ENCODE assay signal across 7 cellular contexts in genomic region chr20:47507275-47507981, GRCh38. TPM values are rescaled to one million over a fixed set of nuclear protein-coding genes. Genes with fewer than 3 reads are reported as not detected.
DNase-seq lines count a peak whose midpoint lies in the region; ATAC-seq and TF ChIP-seq lines count a peak whose summit lies in the region.
"Not testable (repeated sequence)": the region's sequence is repeated elsewhere in the genome, so short reads cannot be mapped to it uniquely, and the experiment has no call there.

No MANE protein-coding gene starts in this region.

- POLR2A ChIA-PET in GM10248 (lab: Yijun Ruan, JAX), result interaction anchor here (0.6 kb wide), 3 partner anchors 25 to 185 kb away, joined by 3 to 7 read pairs (median 3); no protein-coding TSS in a partner anchor
- POLR2A ChIA-PET in OCI-LY7 (lab: Charles Lee), result interaction anchor here (1.0 to 1.9 kb wide), 4 partner anchors 21 to 103 kb away, joined by 4 to 9 read pairs (median 6); no protein-coding TSS in a partner anchor
- POLR2A ChIA-PET in activated CD4-positive, alpha-beta T cell treated with anti-CD3 and anti-CD28 coated beads for 36 hours (lab: Charles Lee), result interaction anchor here (1.6 kb wide), 1 partner anchor 9 kb away, joined by 4 read pairs; no protein-coding TSS in a partner anchor
- POLR2A ChIA-PET in MCF 10A (lab: Yijun Ruan, JAX), result interaction anchor here (0.7 to 1.4 kb wide), 9 partner anchors 14 to 117 kb away, joined by 3 to 5 read pairs (median 3); no protein-coding TSS in a partner anchor

- intact Hi-C loops in OCI-LY7 (cut with micrococcal nuclease; ENCODE audit: unreplicated experiment); MCF 10A (cut with micrococcal nuclease): not testable (repeated sequence)
- intact Hi-C loops in activated CD4-positive, alpha-beta T cell treated with anti-CD3 and anti-CD28 coated beads for 36 hours (cut with DNase I, micrococcal nuclease), result loop anchor here in 1 of 2 experiments (10.0 kb wide), 1 partner anchor 1657 kb away; no protein-coding TSS in a partner anchor

- not testable (repeated sequence) for H2AFZ ChIP-seq in OCI-LY7 (ENCODE audit: low read length); neuronal stem cell (ENCODE audit: low read length)

- H3K27me3 Mint-ChIP-seq in activated CD4-positive, alpha-beta T cell treated with anti-CD3 and anti-CD28 coated beads for 36 hours; activated T-helper 17 cell treated with anti-CD3 and anti-CD28 coated beads, Interleukin-2, amount 50 U/mL, for 72 hours; MCF 10A (ENCODE audit: insufficient read depth, unreplicated experiment): not testable (repeated sequence)

- not testable (repeated sequence) for H2AK5ac ChIP-seq in neuronal stem cell (ENCODE audit: low read depth, low read length)

- CTCF ChIA-PET in GM10248 (lab: Yijun Ruan, JAX) (interaction anchor here (1.0 to 3.2 kb wide), 4 partner anchors 23 to 234 kb away, joined by 3 to 10 read pairs (median 4); no protein-coding TSS in a partner anchor), OCI-LY7 (lab: Charles Lee; ENCODE audit: unreplicated experiment) (interaction anchor here (1.0 kb wide), 1 partner anchor 62 kb away, joined by 3 read pairs; no protein-coding TSS in a partner anchor), MCF 10A (lab: Yijun Ruan, JAX) (interaction anchor here (1.2 to 1.3 kb wide), 2 partner anchors 9 to 123 kb away, joined by 4 read pairs; no protein-coding TSS in a partner anchor)
- CTCF ChIA-PET in activated CD4-positive, alpha-beta T cell treated with anti-CD3 and anti-CD28 coated beads for 36 hours (lab: Charles Lee), result interaction anchor here (0.8 to 2.4 kb wide), 5 partner anchors 9 to 123 kb away, joined by 3 to 7 read pairs (median 4); no protein-coding TSS in a partner anchor

- not testable (repeated sequence) for H4K91ac ChIP-seq in neuronal stem cell (ENCODE audit: low read depth, low read length, poor library complexity)

- H3K27ac Mint-ChIP-seq in activated CD4-positive, alpha-beta T cell treated with anti-CD3 and anti-CD28 coated beads for 36 hours, result peak overlapping the region; percentile 86
- H3K27ac Mint-ChIP-seq in activated T-helper 17 cell treated with anti-CD3 and anti-CD28 coated beads, Interleukin-2, amount 50 U/mL, for 72 hours, result peak overlapping the region; percentile 85
- peak overlapping the region; percentile 81 for H3K27ac Mint-ChIP-seq in MCF 10A (ENCODE audit: low read depth, unreplicated experiment)

- H3K27ac ChIP-seq in OCI-LY7 (ENCODE audit: low read depth, low read length, poor library complexity, severe bottlenecking), result peak overlapping the region; percentile 54
- H3K27ac ChIP-seq in neuronal stem cell (replicated peaks; ENCODE audit: low read length), result peak overlapping the region; percentile 59

- not testable (repeated sequence) for H2BK5ac ChIP-seq in neuronal stem cell (ENCODE audit: low read length)

- H3K4ac ChIP-seq in neuronal stem cell (ENCODE audit: low read length), result not testable (repeated sequence)

- H4K20me1 ChIP-seq in OCI-LY7 (ENCODE audit: insufficient read depth, low read length), result peaks cover 37% of the 10 kb centered on the region

- H3K4me1 ChIP-seq in OCI-LY7 (ENCODE audit: insufficient read depth, low read length, poor library complexity, severe bottlenecking) (peaks cover 57% of the 10 kb centered on the region), neuronal stem cell (ENCODE audit: control insufficient read depth in 2 of 2, insufficient read depth in 1 of 2, low read depth in 1 of 2, low read length in 2 of 2) (peaks cover 7 to 26% of the 10 kb centered on the region in 2 donors)

- not testable (repeated sequence) for H2BK120ac ChIP-seq in neuronal stem cell (ENCODE audit: low read depth, low read length)

- not testable (repeated sequence) for H3K27me3 ChIP-seq in neuronal stem cell (ENCODE audit: control insufficient read depth in 3 of 3, insufficient read depth in 3 of 3, low read depth in 1 of 3, low read length in 3 of 3)

- not testable (repeated sequence) for H4K8ac ChIP-seq in neuronal stem cell (ENCODE audit: low read depth, low read length)

- peaks cover 56% of the 10 kb centered on the region for H3K36me3 ChIP-seq in OCI-LY7 (ENCODE audit: insufficient read depth, low read length)
- not testable (repeated sequence) for H3K36me3 ChIP-seq in neuronal stem cell (replicated peaks in 1 of 2; ENCODE audit: control insufficient read depth in 2 of 2, insufficient read depth in 2 of 2, low read length in 2 of 2)

- H3K9me3 ChIP-seq in OCI-LY7 (ENCODE audit: low read length); neuronal stem cell (replicated peaks in 1 of 2; ENCODE audit: control insufficient read depth in 2 of 2, insufficient read depth in 1 of 2, low read depth in 1 of 2, low read length in 2 of 2): not testable (repeated sequence)

- H3K4me1 Mint-ChIP-seq in activated CD4-positive, alpha-beta T cell treated with anti-CD3 and anti-CD28 coated beads for 36 hours, result peaks cover 76% of the 10 kb centered on the region
- peaks cover 47% of the 10 kb centered on the region for H3K4me1 Mint-ChIP-seq in activated T-helper 17 cell treated with anti-CD3 and anti-CD28 coated beads, Interleukin-2, amount 50 U/mL, for 72 hours
- H3K4me1 Mint-ChIP-seq in MCF 10A (ENCODE audit: insufficient read depth, unreplicated experiment), result peaks cover 29% of the 10 kb centered on the region

- TF ChIP-seq CTCF in GM10248 (IDR thresholded peaks at IDR 0.05; ENCODE audit: control extremely low read depth, extremely low read depth, low read depth, missing control alignments); OCI-LY7 (conservative IDR thresholded peaks at IDR 0.05; ENCODE audit: low read length); MCF 10A (IDR thresholded peaks at IDR 0.05; ENCODE audit: unreplicated experiment): not testable (repeated sequence)

- H2BK15ac ChIP-seq in neuronal stem cell (ENCODE audit: low read length), result not testable (repeated sequence)

- not testable (repeated sequence) for H3K9me3 Mint-ChIP-seq in activated CD4-positive, alpha-beta T cell treated with anti-CD3 and anti-CD28 coated beads for 36 hours (ENCODE audit: low read depth); activated T-helper 17 cell treated with anti-CD3 and anti-CD28 coated beads, Interleukin-2, amount 50 U/mL, for 72 hours; MCF 10A (ENCODE audit: unreplicated experiment)

- peaks cover 54% of the 10 kb centered on the region for H3K36me3 Mint-ChIP-seq in activated CD4-positive, alpha-beta T cell treated with anti-CD3 and anti-CD28 coated beads for 36 hours (ENCODE audit: low read depth)
- peaks cover 75% of the 10 kb centered on the region for H3K36me3 Mint-ChIP-seq in activated T-helper 17 cell treated with anti-CD3 and anti-CD28 coated beads, Interleukin-2, amount 50 U/mL, for 72 hours (ENCODE audit: low read depth)
- H3K36me3 Mint-ChIP-seq in MCF 10A (ENCODE audit: insufficient read depth, unreplicated experiment), result peaks cover 18% of the 10 kb centered on the region

- H3K79me2 ChIP-seq in OCI-LY7 (ENCODE audit: insufficient read depth, low read depth, low read length), result peaks cover 100% of the 10 kb centered on the region

- no CpG with 5 or more reads among the region's 9 CpGs for WGBS in neuronal stem cell (ENCODE audit: extremely low coverage in 2 of 2, insufficient read length in 2 of 2, insufficient replicate concordance in 1 of 2), 2 donors

- BruUV-seq in OCI-LY7 (replicated peaks; lab: Mats Ljungman, UMichigan); MCF 10A (replicated peaks; lab: Mats Ljungman, UMichigan): not testable (repeated sequence)

- not testable (repeated sequence) for H3K23ac ChIP-seq in neuronal stem cell (ENCODE audit: low read depth, low read length, poor library complexity)

- H3K4me2 ChIP-seq in OCI-LY7 (ENCODE audit: low read length), result peak overlapping the region; percentile 74
- H3K4me2 ChIP-seq in neuronal stem cell (ENCODE audit: insufficient read depth, low read length, poor library complexity, severe bottlenecking), result not testable (repeated sequence)

- not testable (repeated sequence) for H3K9ac ChIP-seq in neuronal stem cell (ENCODE audit: low read depth, low read length, poor library complexity)

- peak overlapping the region; percentile 41 for H3K4me3 Mint-ChIP-seq in activated CD4-positive, alpha-beta T cell treated with anti-CD3 and anti-CD28 coated beads for 36 hours
- H3K4me3 Mint-ChIP-seq in activated T-helper 17 cell treated with anti-CD3 and anti-CD28 coated beads, Interleukin-2, amount 50 U/mL, for 72 hours, result peak overlapping the region; percentile 81
- H3K4me3 Mint-ChIP-seq in MCF 10A (ENCODE audit: unreplicated experiment), result not testable (repeated sequence)

- H3K14ac ChIP-seq in neuronal stem cell (ENCODE audit: low read length), result not testable (repeated sequence)

- ATAC-seq in HG02610 (IDR thresholded peaks at IDR 0.05; ENCODE audit: unreplicated experiment), result peak; percentile 53
- ATAC-seq in activated CD4-positive, alpha-beta T cell treated with anti-CD3 and anti-CD28 coated beads for 36 hours, result peak; percentile 31
- peak; percentile 75 for ATAC-seq in activated T-helper 17 cell treated with anti-CD3 and anti-CD28 coated beads, Interleukin-2, amount 50 U/mL, for 72 hours (replicated peaks)

- not testable (repeated sequence) for H3K79me1 ChIP-seq in neuronal stem cell (ENCODE audit: low read depth, low read length)

- not testable (repeated sequence) for H3K9me2 ChIP-seq in OCI-LY7 (ENCODE audit: insufficient read depth, low read length)

- not testable (repeated sequence) for H3K18ac ChIP-seq in neuronal stem cell (ENCODE audit: low read length)

- DNase-seq in GM10248 (ENCODE audit: extremely low spot score), result peak; percentile 32
- DNase-seq in OCI-LY7 (ENCODE audit: low spot score); activated CD4-positive, alpha-beta T cell treated with anti-CD3 and anti-CD28 coated beads for 36 hours; MCF 10A (ENCODE audit: unreplicated experiment); neuronal stem cell (ENCODE audit: low spot score): not testable (repeated sequence)

- H2BK12ac ChIP-seq in neuronal stem cell (ENCODE audit: low read length), result not testable (repeated sequence)

- H3K4me3 ChIP-seq in OCI-LY7 (ENCODE audit: low read depth, low read length, poor library complexity, severe bottlenecking), result peak overlapping the region; percentile 58
- H3K4me3 ChIP-seq in neuronal stem cell (ENCODE audit: low read length in 2 of 2), result not testable (repeated sequence)

RNA-seq across cellular contexts. Expression of gene NCOA3, which starts 5.7 kb away (rescaled TPM):
- 45.4 and 50.5 TPM in 2 replicates for total RNA-seq in OCI-LY7 (2014; rRNA removed; shearing (Covaris generic))
- total RNA-seq in OCI-LY7 (2022) (75.6 and 86.5 TPM in 2 replicates), MCF 10A (2022) (61.4 and 68.6 TPM in 2 replicates)
- total RNA-seq in activated CD4-positive, alpha-beta T cell treated with anti-CD3 and anti-CD28 coated beads for 36 hours, result 10 to 100 TPM; 76.4 to 83.4 TPM
- total RNA-seq in activated T-helper 17 cell treated with anti-CD3 and anti-CD28 coated beads, Interleukin-2, amount 50 U/mL, for 72 hours, result 10 to 100 TPM; 55.4 to 64.2 TPM
- polyA plus RNA-seq in neuronal stem cell (2013, experiment 1 of 2), result 12.4 TPM
- polyA plus RNA-seq in neuronal stem cell (2013, experiment 2 of 2), result 13.0 TPM
